ENCODE assay signal across 1 cellular context in genomic region chr19:34772697-34773554, GRCh38.
TF ChIP-seq lines count a peak whose summit lies in the region.

Gene ZNF599 (minus strand): TSS chr19:34773215. CDS start chr19:34772841, 374 bp downstream.

TF ChIP-seq in HepG2, 621 proteins besides CTCF, POLR2A, EP300 and RAD21 (continued from another document and continues in another):
- TF ChIP-seq ZBTB4 (CRISPR knock-in tag; IDR thresholded peaks at IDR 0.05; ENCODE audit: borderline replicate concordance) (no peak), BATF2 (CRISPR knock-in tag; IDR thresholded peaks at IDR 0.05) (no peak), NKX3-1 (CRISPR knock-in tag; IDR thresholded peaks at IDR 0.05) (peak; percentile 67; the same call in 1 of the 2 replicates), DNMT3B (CRISPR knock-in tag; conservative IDR thresholded peaks at IDR 0.05) (no peak), AHDC1 (CRISPR knock-in tag; IDR thresholded peaks at IDR 0.05; ENCODE audit: borderline replicate concordance) (no peak), ZNF335 (CRISPR knock-in tag; IDR thresholded peaks at IDR 0.05) (no peak; the same call in 1 of the 2 replicates), RBM39 (IDR thresholded peaks at IDR 0.05; ENCODE audit: low read depth, low read length, poor library complexity, severe bottlenecking) (no peak), YY1 (IDR thresholded peaks at IDR 0.05; ENCODE audit: insufficient read depth, insufficient replicate concordance, low read depth, low read length) (no peak), FOXP4 (CRISPR knock-in tag; IDR thresholded peaks at IDR 0.05) (no peak), HIC2 (CRISPR knock-in tag; IDR thresholded peaks at IDR 0.05; ENCODE audit: low read depth) (no peak), U2AF2 (IDR thresholded peaks at IDR 0.05; ENCODE audit: low read depth, low read length) (no peak), ZFP36L1 (CRISPR knock-in tag; IDR thresholded peaks at IDR 0.05) (no peak), ZNF232 (CRISPR knock-in tag; IDR thresholded peaks at IDR 0.05; ENCODE audit: borderline replicate concordance) (no peak; the same call in 1 of the 2 replicates), ATM (IDR thresholded peaks at IDR 0.05; ENCODE audit: borderline replicate concordance) (no peak), MYC (CRISPR knock-in tag; IDR thresholded peaks at IDR 0.05; ENCODE audit: borderline replicate concordance) (peak; percentile 31; the same call in 1 of the 2 replicates), GRHL1 (CRISPR knock-in tag; conservative IDR thresholded peaks at IDR 0.05) (no peak), ZNF44 (CRISPR knock-in tag; IDR thresholded peaks at IDR 0.05) (peak; percentile 71; the same call in 1 of the 2 replicates), FOXO1 (CRISPR knock-in tag; IDR thresholded peaks at IDR 0.05) (peak; percentile 30; the same call in 1 of the 2 replicates), NPAS2 (CRISPR knock-in tag; IDR thresholded peaks at IDR 0.05; ENCODE audit: borderline replicate concordance) (no peak), SCMH1 (CRISPR knock-in tag; IDR thresholded peaks at IDR 0.05; ENCODE audit: borderline replicate concordance) (no peak), KLF13 (CRISPR knock-in tag; IDR thresholded peaks at IDR 0.05) (no peak), RAD51 (IDR thresholded peaks at IDR 0.05; ENCODE audit: borderline replicate concordance) (no peak), BCL3 (CRISPR knock-in tag; IDR thresholded peaks at IDR 0.05) (peak; percentile 75), ZNF275 (CRISPR knock-in tag; IDR thresholded peaks at IDR 0.05; ENCODE audit: borderline replicate concordance) (0 out of 2 replicates have a peak, but pooled peaks have one; percentile 53), ZNF329 (CRISPR knock-in tag; IDR thresholded peaks at IDR 0.05; ENCODE audit: low read depth) (no peak), ZBTB33 (CRISPR knock-in tag; IDR thresholded peaks at IDR 0.05) (no peak), TFDP1 (CRISPR knock-in tag; IDR thresholded peaks at IDR 0.05; ENCODE audit: borderline replicate concordance) (no peak; the same call in 1 of the 2 replicates), HCFC1 (IDR thresholded peaks at IDR 0.05; ENCODE audit: low read depth, low read length) (peak; percentile 94), GTF2F1 (IDR thresholded peaks at IDR 0.05; ENCODE audit: low read length) (no peak), TCF7 (IDR thresholded peaks at IDR 0.05; ENCODE audit: low read depth) (no peak), ZBTB25 (CRISPR knock-in tag; IDR thresholded peaks at IDR 0.05) (no peak), POLR2AphosphoS5 (IDR thresholded peaks at IDR 0.05; ENCODE audit: low read depth, low read length) (peak; percentile 87)
